Comparison of ENCODE assay signal across 34 cellular contexts in the genomic region with DNA sequence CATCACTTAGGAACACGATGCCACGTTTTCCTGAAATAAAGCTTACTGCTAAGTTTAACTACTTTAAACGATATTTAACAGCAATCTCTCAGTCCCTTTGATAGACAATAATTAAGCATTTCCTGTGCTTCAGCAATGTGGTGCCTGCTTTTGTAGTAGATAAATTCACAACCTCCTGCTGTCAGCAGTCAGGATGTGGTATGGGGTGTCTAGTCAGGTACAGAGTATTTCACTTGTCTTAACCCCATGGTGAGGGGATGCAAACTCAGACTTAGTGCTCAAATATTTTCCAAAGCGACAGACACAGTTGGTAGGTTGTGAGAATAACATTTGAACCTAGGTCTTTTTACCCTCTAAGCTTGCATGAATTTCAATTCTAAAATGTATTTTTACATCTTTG.
"Had no signal": no experiment of that assay in that cellular context is flagged by ENCODE, and none has a peak within 500 bp of the region (broad histone marks: within the 10 kb centered on the region; RNA-seq: fewer than 3 reads in every experiment).

No MANE protein-coding gene starts in this region.

- H3K79me2 ChIP-seq: parathyroid adenoma had no signal

- ATAC-seq: activated CD4-positive, CD25-positive, alpha-beta regulatory T cell treated with anti-CD3 and anti-CD28 coated beads, Interleukin-2, amount 50 U/mL, for 24 hours; gastroesophageal sphincter; left cardiac atrium; psoas muscle; stimulated activated memory B cell treated with anti-CD40 and anti-IgM and Interleukin-4, amounts not matched to agents 10 μg/mL and 1 μg/mL and 100 μg/mL, for 72 hours; stimulated activated naive CD8-positive, alpha-beta T cell treated with anti-CD3 and anti-CD28 coated beads, Interleukin-15, amount 100 ng/mL, for 72 hours had no signal

- H3K27me3 ChIP-seq: adrenal gland, ascending aorta, cardiac muscle cell, right atrium auricular region, upper lobe of left lung, vagina had no signal

- H3K4me1 Mint-ChIP-seq: stimulated activated memory B cell treated with anti-CD40 and anti-IgM and Interleukin-4, amounts not matched to agents 10 μg/mL and 1 μg/mL and 100 μg/mL, for 72 hours; stimulated activated naive CD8-positive, alpha-beta T cell treated with anti-CD3 and anti-CD28 coated beads, Interleukin-15, amount 100 ng/mL, for 72 hours had no signal

- H3K36me3 ChIP-seq: adrenal gland, ascending aorta, cardiac muscle cell, gastroesophageal sphincter, right atrium auricular region, upper lobe of left lung, vagina had no signal

- H3K9ac ChIP-seq: parathyroid adenoma had no signal

- H3K4me3 Mint-ChIP-seq: activated naive CD8-positive, alpha-beta T cell treated with anti-CD3 and anti-CD28 coated beads for 36 hours; brain; naive thymus-derived CD8-positive, alpha-beta T cell; neural crest cell; stimulated activated memory B cell treated with anti-CD40 and anti-IgM and Interleukin-4, amounts not matched to agents 10 μg/mL and 1 μg/mL and 100 μg/mL, for 72 hours; stimulated activated naive CD8-positive, alpha-beta T cell treated with anti-CD3 and anti-CD28 coated beads, Interleukin-15, amount 100 ng/mL, for 72 hours had no signal

- H3K27ac Mint-ChIP-seq: activated naive CD8-positive, alpha-beta T cell treated with anti-CD3 and anti-CD28 coated beads for 36 hours; naive thymus-derived CD8-positive, alpha-beta T cell; stimulated activated memory B cell treated with anti-CD40 and anti-IgM and Interleukin-4, amounts not matched to agents 10 μg/mL and 1 μg/mL and 100 μg/mL, for 72 hours; stimulated activated naive CD8-positive, alpha-beta T cell treated with anti-CD3 and anti-CD28 coated beads, Interleukin-15, amount 100 ng/mL, for 72 hours had no signal

- DNase-seq: activated CD4-positive, alpha-beta T cell treated with anti-CD3 and anti-CD28 coated beads for 48 hours; activated CD4-positive, alpha-beta T cell treated with anti-CD3 and anti-CD28 coated beads, Interleukin-2, amount 50 U/mL, for 48 hours; activated CD8-positive, alpha-beta memory T cell treated with anti-CD3 and anti-CD28 coated beads for 24 hours; activated effector memory CD4-positive, alpha-beta T cell treated with Interleukin-2 at 50 U/mL for 16 hours; activated naive CD4-positive, alpha-beta T cell treated with Interleukin-2 at 50 U/mL for 16 hours; activated naive CD8-positive, alpha-beta T cell treated with anti-CD3 and anti-CD28 coated beads for 36 hours; adrenal gland; cortex of kidney; hippocampal formation; left cardiac atrium; mammary epithelial cell; midbrain; naive thymus-derived CD8-positive, alpha-beta T cell; occipital lobe; psoas muscle; stimulated activated CD4-positive, alpha-beta T cell treated with anti-CD3 and anti-CD28 coated beads, Interleukin-1b, Interleukin-23, amount 100 ng/mL, for 48 hours; stimulated activated CD4-positive, alpha-beta T cell treated with anti-CD3 and anti-CD28 coated beads, Interleukin-4, amount 100 ng/mL, for 4 hours; stimulated activated CD8-positive, alpha-beta memory T cell treated with anti-CD3 and anti-CD28 coated beads, Interleukin-4, amount 100 ng/mL, for 48 hours; stimulated activated naive CD8-positive, alpha-beta T cell treated with anti-CD3 and anti-CD28 coated beads, Interleukin-15, amount 100 ng/mL, for 72 hours; substantia nigra; T-helper 9 cell; upper lobe of left lung had no signal

- H3K4me3 ChIP-seq: adrenal gland, ascending aorta, cardiac muscle cell, gastroesophageal sphincter, psoas muscle, right atrium auricular region, smooth muscle cell, upper lobe of left lung, vagina had no signal

- H3K36me3 Mint-ChIP-seq: activated naive CD8-positive, alpha-beta T cell treated with anti-CD3 and anti-CD28 coated beads for 36 hours; brain; naive thymus-derived CD8-positive, alpha-beta T cell; stimulated activated memory B cell treated with anti-CD40 and anti-IgM and Interleukin-4, amounts not matched to agents 10 μg/mL and 1 μg/mL and 100 μg/mL, for 72 hours had no signal

- H2AFZ ChIP-seq: parathyroid adenoma had no signal

- H3K9me3 ChIP-seq: adrenal gland, ascending aorta, gastroesophageal sphincter, psoas muscle, right atrium auricular region, upper lobe of left lung, vagina had no signal

- H3K27ac ChIP-seq: adrenal gland, ascending aorta, cardiac muscle cell, gastroesophageal sphincter, parathyroid adenoma, psoas muscle, right atrium auricular region, upper lobe of left lung, vagina, VCaP had no signal

- H3K4me1 ChIP-seq: adrenal gland, ascending aorta, gastroesophageal sphincter, parathyroid adenoma, psoas muscle, right atrium auricular region, upper lobe of left lung, vagina had no signal

- H3K9me3 Mint-ChIP-seq: activated naive CD8-positive, alpha-beta T cell treated with anti-CD3 and anti-CD28 coated beads for 36 hours; stimulated activated memory B cell treated with anti-CD40 and anti-IgM and Interleukin-4, amounts not matched to agents 10 μg/mL and 1 μg/mL and 100 μg/mL, for 72 hours; stimulated activated naive CD8-positive, alpha-beta T cell treated with anti-CD3 and anti-CD28 coated beads, Interleukin-15, amount 100 ng/mL, for 72 hours had no signal

- H3K4me2 ChIP-seq: smooth muscle cell had no signal

- H3K27me3 Mint-ChIP-seq: activated naive CD8-positive, alpha-beta T cell treated with anti-CD3 and anti-CD28 coated beads for 36 hours; stimulated activated memory B cell treated with anti-CD40 and anti-IgM and Interleukin-4, amounts not matched to agents 10 μg/mL and 1 μg/mL and 100 μg/mL, for 72 hours; stimulated activated naive CD8-positive, alpha-beta T cell treated with anti-CD3 and anti-CD28 coated beads, Interleukin-15, amount 100 ng/mL, for 72 hours had no signal
